ENCODE assay signal across 1 cellular context in genomic region chr12:46134852-46135251, GRCh38.
TF ChIP-seq lines count a peak whose summit lies in the region.

No MANE protein-coding gene starts in this region.

TF ChIP-seq in HEK293, 187 proteins besides CTCF, POLR2A, EP300 and RAD21 (continued from another document):
- TF ChIP-seq ELK4 (IDR thresholded peaks at IDR 0.05; ENCODE audit: borderline replicate concordance, low read depth, low read length) (no peak), ZNF449 (tag by site-specific recombination; IDR thresholded peaks at IDR 0.05) (no peak), YY2 (tag by site-specific recombination; IDR thresholded peaks at IDR 0.05) (no peak), ZNF157 (tag by site-specific recombination; IDR thresholded peaks at IDR 0.05) (no peak), ZNF24 (tag by site-specific recombination; IDR thresholded peaks at IDR 0.05) (no peak), MZF1 (tag by site-specific recombination; IDR thresholded peaks at IDR 0.05; ENCODE audit: borderline replicate concordance) (peak; percentile 31; the same call in 1 of the 2 replicates), ZNF404 (tag by site-specific recombination; IDR thresholded peaks at IDR 0.05) (no peak), ZBTB26 (tag by site-specific recombination; optimal IDR thresholded peaks at IDR 0.05) (no peak), ZBTB44 (tag by site-specific recombination; IDR thresholded peaks at IDR 0.05) (0 out of 2 replicates have a peak, but pooled peaks have one; percentile 21), MYNN (tag by site-specific recombination; IDR thresholded peaks at IDR 0.05; ENCODE audit: borderline replicate concordance) (no peak), WT1 (tag by site-specific recombination; IDR thresholded peaks at IDR 0.05) (peak; percentile 93), ZNF169 (tag by site-specific recombination; IDR thresholded peaks at IDR 0.05) (no peak), HIC1 (tag by site-specific recombination; IDR thresholded peaks at IDR 0.05) (no peak), KLF10 (tag by site-specific recombination; IDR thresholded peaks at IDR 0.05) (no peak)
